ENCODE assay signal across 25 cellular contexts in the genomic region with DNA sequence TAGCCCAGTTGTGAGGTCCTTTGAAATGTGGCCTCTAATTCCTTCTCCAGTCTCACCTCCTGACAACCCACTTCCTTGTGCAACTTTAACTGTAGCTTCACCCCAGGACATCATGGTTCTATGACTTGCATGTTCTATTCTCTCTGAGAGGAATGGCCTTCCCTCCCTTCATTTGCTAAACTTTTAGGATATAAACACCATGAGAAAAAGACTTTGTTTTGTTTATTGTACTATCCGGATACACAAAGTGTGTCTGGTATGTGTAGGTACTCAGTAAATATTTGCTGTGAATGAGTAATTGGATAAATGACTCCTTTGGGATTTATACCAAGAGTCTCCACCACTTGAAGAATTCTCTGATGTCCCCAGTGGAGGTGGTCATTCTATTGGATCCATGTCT.
"Had no signal": no experiment of that assay in that cellular context is flagged by ENCODE, and none has a peak within 500 bp of the region (broad histone marks: within the 10 kb centered on the region; RNA-seq: fewer than 3 reads in every experiment).

No MANE protein-coding gene starts in this region.

- H3K4me1 Mint-ChIP-seq: activated B cell treated with CpG ODN at 0.5 μM for 24 hours; activated CD4-positive, alpha-beta T cell treated with anti-CD3 and anti-CD28 coated beads, Interleukin-2, amount 10 ng/mL, durations not matched to agents 7 days and 5 days; T-cell had no signal

- H3K4me3 Mint-ChIP-seq: activated B cell treated with CpG ODN at 0.5 μM for 24 hours; activated CD4-positive, alpha-beta memory T cell treated with anti-CD3 and anti-CD28 coated beads for 36 hours; activated CD4-positive, alpha-beta T cell treated with anti-CD3 and anti-CD28 coated beads, Interleukin-2, amount 10 ng/mL, durations not matched to agents 7 days and 5 days; activated naive CD4-positive, alpha-beta T cell treated with anti-CD3 and anti-CD28 coated beads for 36 hours; activated naive CD8-positive, alpha-beta T cell; activated T-cell treated with anti-CD3 and anti-CD28 coated beads, Interleukin-2, amount 50 U/mL, for 4 hours; T-cell had no signal

- H3K4me2 ChIP-seq: KMS-11 had no signal

- H3K27ac ChIP-seq: cardiac muscle cell, KMS-11 had no signal

- H3K9me3 ChIP-seq: MG63 had no signal

- H3K9me3 Mint-ChIP-seq: activated B cell treated with CpG ODN at 0.5 μM for 24 hours; activated CD4-positive, alpha-beta memory T cell treated with anti-CD3 and anti-CD28 coated beads for 36 hours; activated CD4-positive, alpha-beta T cell treated with anti-CD3 and anti-CD28 coated beads, Interleukin-2, amount 10 ng/mL, durations not matched to agents 7 days and 5 days; activated naive CD4-positive, alpha-beta T cell treated with anti-CD3 and anti-CD28 coated beads for 36 hours; activated T-cell treated with anti-CD3 and anti-CD28 coated beads, Interleukin-2, amount 50 U/mL, for 4 hours had no signal

- H3K27me3 ChIP-seq: cardiac muscle cell, MG63 had no signal

- H3K36me3 ChIP-seq: cardiac muscle cell, MG63 had no signal

- H3K27me3 Mint-ChIP-seq: activated B cell treated with CpG ODN at 0.5 μM for 24 hours; activated CD4-positive, alpha-beta memory T cell treated with anti-CD3 and anti-CD28 coated beads for 36 hours; activated CD4-positive, alpha-beta T cell treated with anti-CD3 and anti-CD28 coated beads, Interleukin-2, amount 10 ng/mL, durations not matched to agents 7 days and 5 days had no signal

- H3K4me3 ChIP-seq: cardiac muscle cell, MG63 had no signal

- H3K27ac Mint-ChIP-seq: activated B cell treated with CpG ODN at 0.5 μM for 24 hours; activated CD4-positive, alpha-beta memory T cell treated with anti-CD3 and anti-CD28 coated beads for 36 hours; activated CD4-positive, alpha-beta T cell treated with anti-CD3 and anti-CD28 coated beads, Interleukin-2, amount 10 ng/mL, durations not matched to agents 7 days and 5 days; activated naive CD4-positive, alpha-beta T cell treated with anti-CD3 and anti-CD28 coated beads for 36 hours; activated naive CD8-positive, alpha-beta T cell; T-cell had no signal

- H3K36me3 Mint-ChIP-seq: activated CD4-positive, alpha-beta memory T cell treated with anti-CD3 and anti-CD28 coated beads for 36 hours; activated naive CD8-positive, alpha-beta T cell; brain; T-cell had no signal

- ATAC-seq: activated T-cell treated with anti-CD3 and anti-CD28 coated beads, Interleukin-2, amount 50 U/mL, for 4 hours; T-cell had no signal

- DNase-seq: activated B cell treated with CpG ODN at 0.5 μM for 24 hours; activated CD4-positive, alpha-beta memory T cell treated with anti-CD3 and anti-CD28 coated beads for 36 hours; activated CD4-positive, alpha-beta T cell treated with anti-CD3 and anti-CD28 coated beads, Interleukin-2, amount 10 ng/mL, durations not matched to agents 7 days and 5 days; activated CD8-positive, alpha-beta memory T cell treated with anti-CD3 and anti-CD28 coated beads for 24 hours; activated gamma-delta T cell; activated naive CD4-positive, alpha-beta T cell treated with anti-CD3 and anti-CD28 coated beads for 36 hours; activated T-cell treated with anti-CD3 and anti-CD28 coated beads, Interleukin-2, amount 50 U/mL, for 4 hours; amygdala; MG63; NCI-H1092 treated with DMSO at 0.1 percent for 48 hours; NCI-H1417 treated with DMSO at 0.1 percent for 48 hours; NCI-H1694; NCI-H2029; NCI-H345; NCI-H510A; NCI-H526 treated with DMSO at 0.1 percent for 48 hours; NK-92 treated with Interleukin-12 subunit alpha and Interleukin-12 subunit beta, amount 100 ng/mL, for 24 hours; SIG-M5; T-cell; T-helper 2 cell; T1000 had no signal
